ENCODE assay signal across 10 cellular contexts in the genomic region with DNA sequence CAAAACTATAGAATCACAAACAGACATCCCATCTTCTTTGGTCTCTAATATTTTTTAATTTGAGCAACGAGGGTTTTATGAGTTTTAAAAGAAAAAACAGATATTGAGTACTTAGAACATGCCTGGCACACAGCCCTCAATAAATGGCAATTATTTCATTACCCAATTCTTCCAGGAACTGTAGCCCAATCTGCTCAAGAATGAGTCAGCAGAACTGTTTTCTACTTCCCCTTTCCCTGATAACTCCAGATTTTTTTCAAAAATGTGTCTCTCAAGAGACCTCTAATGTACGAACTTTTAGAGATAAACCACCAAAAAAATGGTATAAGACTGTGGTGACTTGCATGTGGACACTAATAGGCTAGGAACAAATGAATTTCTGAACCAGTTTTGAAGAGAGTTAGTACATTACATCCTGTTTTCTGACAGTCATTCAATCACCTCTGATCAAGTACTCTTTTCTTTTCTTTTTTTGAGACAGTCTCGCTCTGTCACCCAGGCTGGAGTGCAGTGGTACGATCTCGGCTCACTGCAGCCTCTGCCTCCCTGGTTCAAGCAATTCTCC. TPM values are rescaled to one million over a fixed set of nuclear protein-coding genes. Genes with fewer than 3 reads are reported as not detected.
A peak's percentile ranks its signal among the peaks of the same experiment; 100 is the strongest.
DNase-seq lines count a peak whose midpoint lies in the region; ATAC-seq and TF ChIP-seq lines count a peak whose summit lies in the region.
"Had no signal": no experiment of that assay in that cellular context is flagged by ENCODE, and none has a peak within 500 bp of the region (broad histone marks: within the 10 kb centered on the region; RNA-seq: fewer than 3 reads in every experiment).

No MANE protein-coding gene starts in this region.

- H3K79me1 ChIP-seq in IMR-90 (ENCODE audit: low read depth in 1 of 2, low read length in 2 of 2), result peaks cover 16 to 43% of the 10 kb centered on the region in 2 experiments

- H3K9me1 ChIP-seq in IMR-90 (ENCODE audit: insufficient read depth, low read length), result peaks cover 4% of the 10 kb centered on the region; the same call in 1 of the 2 replicates

- H3K4me3 Mint-ChIP-seq in neural progenitor cell, result no peak overlapping the region
- no peak overlapping the region for H3K4me3 Mint-ChIP-seq in glutamatergic neuron (ENCODE audit: unreplicated experiment)
- H3K4me3 Mint-ChIP-seq: H9 had no signal

- POLR2A ChIA-PET in A673 (lab: Charles Lee; ENCODE audit: low non-redundant PET) (no interaction called here), IMR-90 (lab: Charles Lee; ENCODE audit: unreplicated experiment) (no interaction called here)

- peaks cover 12% of the 10 kb centered on the region for H3K4me1 ChIP-seq in A673 (ENCODE audit: insufficient read depth, low read length, poor library complexity, severe bottlenecking)
- H3K4me1 ChIP-seq in IMR-90 (ENCODE audit: control insufficient read depth, insufficient read depth, low read length), result peaks cover 4% of the 10 kb centered on the region
- peaks cover 4 to 6% of the 10 kb centered on the region in 2 donors for H3K4me1 ChIP-seq in ascending aorta
- peaks cover 28% of the 10 kb centered on the region for H3K4me1 ChIP-seq in lower lobe of right lung
- H3K4me1 ChIP-seq in neural progenitor cell, result no peaks in the 10 kb centered on the region

- H4K20me1 ChIP-seq in IMR-90 (ENCODE audit: insufficient read depth, low read length) (no peaks in the 10 kb centered on the region), neural progenitor cell (ENCODE audit: low read depth) (peaks cover 32% of the 10 kb centered on the region)

- H2BK5ac ChIP-seq in IMR-90 (ENCODE audit: low read depth, low read length, poor library complexity, severe bottlenecking), result peak overlapping the region; percentile 67

- H4K91ac ChIP-seq in IMR-90 (ENCODE audit: insufficient read depth, low read depth, low read length), result no peak overlapping the region

- H3K79me2 ChIP-seq in neural progenitor cell (ENCODE audit: low read depth), result peaks cover 89% of the 10 kb centered on the region

- no peaks in the 10 kb centered on the region for H3K9me3 Mint-ChIP-seq in neural progenitor cell
- H3K9me3 Mint-ChIP-seq in glutamatergic neuron (ENCODE audit: unreplicated experiment), result peaks cover 2% of the 10 kb centered on the region
- H3K9me3 Mint-ChIP-seq: H9 had no signal

- H2BK120ac ChIP-seq in IMR-90 (ENCODE audit: low read depth, low read length), result peak overlapping the region; percentile 8; the same call in 1 of the 2 replicates

- H3K23ac ChIP-seq in IMR-90 (ENCODE audit: low read depth, low read length), result no peak overlapping the region

- ATAC-seq in IMR-90 (ENCODE audit: low read depth), result peak; percentile 60
- ATAC-seq in lower lobe of right lung, result peak; percentile 55 to 76

- H3K4me3 ChIP-seq in A673 (ENCODE audit: low read depth, low read length, poor library complexity, severe bottlenecking) (no peak overlapping the region), IMR-90 (ENCODE audit: insufficient read depth, low read depth, low read length) (no peak overlapping the region), ascending aorta (no peak overlapping the region), lower lobe of right lung (no peak overlapping the region), neural progenitor cell (no peak overlapping the region)

- CTCF ChIA-PET in A673 (lab: Charles Lee), result no interaction called here
- CTCF ChIA-PET in IMR-90 (lab: Yijun Ruan, JAX), result no interaction called here

- no peak overlapping the region; the same call in 1 of the 2 replicates for H3K9ac ChIP-seq in IMR-90 (ENCODE audit: low read depth, low read length)
- H3K9ac ChIP-seq in neural progenitor cell, result no peak overlapping the region

- H3K27ac Mint-ChIP-seq in neural progenitor cell (no peak overlapping the region), glutamatergic neuron (ENCODE audit: unreplicated experiment) (no peak overlapping the region)

- no peak overlapping the region for H2AK9ac ChIP-seq in IMR-90 (replicated peaks; ENCODE audit: low read depth, low read length, poor library complexity)

- in situ Hi-C loops in IMR-90 (cut with MboI; ENCODE audit: low sequenced_read_pairs), result no loop called here

- no peak overlapping the region for H2BK15ac ChIP-seq in IMR-90 (ENCODE audit: low read depth, low read length)

- no peak overlapping the region for H3K56ac ChIP-seq in IMR-90 (ENCODE audit: extremely low read depth, insufficient read depth, low read length)

- no peaks in the 10 kb centered on the region for H3K4me1 Mint-ChIP-seq in neural progenitor cell
- H3K4me1 Mint-ChIP-seq in glutamatergic neuron (ENCODE audit: low read depth, unreplicated experiment), result no peaks in the 10 kb centered on the region
- H3K4me1 Mint-ChIP-seq: H9 had no signal

- dilution Hi-C loops in IMR-90 (cut with HindIII; ENCODE audit: low sequenced_read_pairs, unreplicated experiment), result no loop called here

- intact Hi-C loops in A673 (cut with micrococcal nuclease; ENCODE audit: unreplicated experiment) (no loop called here), IMR-90 (cut with micrococcal nuclease) (no loop called here), ascending aorta (cut with DNase I) (no loop called here), lower lobe of right lung (cut with DNase I) (no loop called here)

- H3K9me3 ChIP-seq in A673 (ENCODE audit: low read depth, low read length, poor library complexity, severe bottlenecking) (no peaks in the 10 kb centered on the region), IMR-90 (ENCODE audit: control insufficient read depth, insufficient read depth, low read length) (no peaks in the 10 kb centered on the region), ascending aorta (no peaks in the 10 kb centered on the region), lower lobe of right lung (no peaks in the 10 kb centered on the region), neural progenitor cell (ENCODE audit: low read depth) (no peaks in the 10 kb centered on the region)

- no peaks in the 10 kb centered on the region for H3K27me3 ChIP-seq in A673 (replicated peaks; ENCODE audit: insufficient read depth, low read depth, low read length, poor library complexity)
- no peaks in the 10 kb centered on the region for H3K27me3 ChIP-seq in IMR-90 (ENCODE audit: control insufficient read depth, insufficient read depth, low read length)
- H3K27me3 ChIP-seq in ascending aorta, result no peaks in the 10 kb centered on the region
- no peaks in the 10 kb centered on the region for H3K27me3 ChIP-seq in lower lobe of right lung (ENCODE audit: low read depth)
- H3K27me3 ChIP-seq in neural progenitor cell, result no peaks in the 10 kb centered on the region

- peak overlapping the region; percentile 93 for H4K5ac ChIP-seq in IMR-90 (ENCODE audit: low read depth, low read length)

- H2AFZ ChIP-seq in IMR-90 (replicated peaks; ENCODE audit: low read length, poor library complexity) (no peak overlapping the region), neural progenitor cell (replicated peaks) (no peak overlapping the region)

- no TSS peak for BruUV-seq in A673 (replicated peaks; lab: Mats Ljungman, UMichigan)
- no TSS peak for BruUV-seq in IMR-90 (replicated peaks; lab: Mats Ljungman, UMichigan)

- H2AK5ac ChIP-seq in IMR-90 (ENCODE audit: low read depth, low read length), result no peak overlapping the region

- no peaks in the 10 kb centered on the region for H3F3A ChIP-seq in neural progenitor cell (ENCODE audit: low read depth)

- TF ChIP-seq CTCF in A673 (conservative IDR thresholded peaks at IDR 0.05; ENCODE audit: low read depth, low read length) (no peak), IMR-90 (conservative IDR thresholded peaks at IDR 0.05; ENCODE audit: low read depth, low read length) (no peak), ascending aorta (IDR thresholded peaks at IDR 0.05) (no peak), lower lobe of right lung (IDR thresholded peaks at IDR 0.05) (no peak), neural progenitor cell (IDR thresholded peaks at IDR 0.05) (no peak), glutamatergic neuron (IDR thresholded peaks at IDR 0.05; ENCODE audit: partially characterized antibody, unreplicated experiment) (no peak)

- DNase-seq in A673 (ENCODE audit: low spot score) (peak; percentile 47), IMR-90 (peak; percentile 55), ascending aorta (ENCODE audit: low spot score in 2 of 2) (no peak), lower lobe of right lung (no peak), SW480 (ENCODE audit: low spot score) (no peak), neural progenitor cell (ENCODE audit: low spot score) (no peak), glutamatergic neuron (no peak), SW 1271 (lab: John Stamatoyannopoulos, UW) (no peak)
- DNase-seq: H9, NCI-H1436 had no signal

- H3K36me3 Mint-ChIP-seq in neural progenitor cell (peaks cover 14% of the 10 kb centered on the region), glutamatergic neuron (ENCODE audit: unreplicated experiment) (no peaks in the 10 kb centered on the region)

- no peak for TF ChIP-seq RAD21 in IMR-90 (IDR thresholded peaks at IDR 0.05; ENCODE audit: low read length)

- H4K8ac ChIP-seq in IMR-90 (ENCODE audit: low read depth in 2 of 2, low read length in 2 of 2), result peak overlapping the region in 1 of 2 experiments; percentile 27; a peak in 1 of 4 replicates

- H3K36me3 ChIP-seq in A673 (ENCODE audit: insufficient read depth, low read length, poor library complexity, severe bottlenecking) (no peaks in the 10 kb centered on the region), IMR-90 (ENCODE audit: control insufficient read depth, insufficient read depth, low read length) (peaks cover 2% of the 10 kb centered on the region), ascending aorta (no peaks in the 10 kb centered on the region), lower lobe of right lung (peaks cover 18% of the 10 kb centered on the region), neural progenitor cell (no peaks in the 10 kb centered on the region)

- peak overlapping the region; percentile 48 for H3K27ac ChIP-seq in A673 (ENCODE audit: low read depth, low read length, poor library complexity, severe bottlenecking)
- H3K27ac ChIP-seq in IMR-90 (ENCODE audit: insufficient read depth, low read length), result peak overlapping the region; percentile 83; the same call in 1 of the 2 replicates
- peak overlapping the region; percentile 46 to 65 for H3K27ac ChIP-seq in ascending aorta
- peak overlapping the region; percentile 57 for H3K27ac ChIP-seq in lower lobe of right lung
- no peak overlapping the region for H3K27ac ChIP-seq in neural progenitor cell

- no peak for TF ChIP-seq POLR2A in IMR-90 (IDR thresholded peaks at IDR 0.05; ENCODE audit: low read depth, low read length)

- 0 out of 2 replicates have a peak overlapping the region, but pooled peaks have one; percentile 14 for H3K14ac ChIP-seq in IMR-90 (replicated peaks; ENCODE audit: low read depth, low read length)

- H3K27me3 Mint-ChIP-seq in neural progenitor cell (ENCODE audit: insufficient read depth, low read depth), result no peaks in the 10 kb centered on the region
- no peaks in the 10 kb centered on the region for H3K27me3 Mint-ChIP-seq in glutamatergic neuron (ENCODE audit: unreplicated experiment)

- H2BK20ac ChIP-seq in IMR-90 (ENCODE audit: low read depth, low read length), result no peak overlapping the region

- H3K18ac ChIP-seq in IMR-90 (ENCODE audit: low read depth, low read length), result peak overlapping the region; percentile 98

- H3K4me2 ChIP-seq in IMR-90 (ENCODE audit: low read depth, low read length) (peak overlapping the region; percentile 69; the same call in 1 of the 2 replicates), neural progenitor cell (no peak overlapping the region)

- no CpG with 5 or more reads among the region's 5 CpGs for WGBS in IMR-90 (ENCODE audit: extremely low coverage in 2 of 2, insufficient read length in 1 of 2), 2 experiments

- H3K4ac ChIP-seq in IMR-90 (ENCODE audit: low read depth, low read length), result peak overlapping the region; percentile 7; the same call in 1 of the 2 replicates

RNA-seq across cellular contexts. Expression of a gene that starts 11.5 kb away (rescaled TPM):
- total RNA-seq in A673 (2021) (23.6 and 27.9 TPM in 2 replicates), IMR-90 (2012; rRNA removed) (88.3 and 110 TPM in 2 replicates), ascending aorta (23.9 TPM), lower lobe of right lung (27.0 TPM), neural progenitor cell (ENCODE audit: low replicate concordance) (17.9 and 20.1 TPM in 2 replicates), glutamatergic neuron (ENCODE audit: unreplicated experiment) (24.7 TPM)
- 9.0 and 9.7 TPM in 2 replicates for polyA plus RNA-seq in IMR-90 (2012; rRNA removed)
- polyA plus RNA-seq in IMR-90 (2012; cell fraction: cytosol; rRNA removed), result 2.6 and 2.9 TPM in 2 replicates
- polyA plus RNA-seq in IMR-90 (2012; cell fraction: nucleus; rRNA removed; ENCODE audit: low replicate concordance), result 17.3 and 33.4 TPM in 2 replicates

Comparison
In these comparisons a context has a peak if more than half of its experiments do, and no peak if none do; other contexts are left out.
1. DNase-seq: peak in A673 (single experiment) and IMR-90 (single experiment); none in ascending aorta (0 of 2), lower lobe of right lung (single experiment), SW480 (single experiment), neural progenitor cell (single experiment), glutamatergic neuron (single experiment) and SW 1271 (0 of 2).